1 cellular context compared by ENCODE assay signal in genomic region chr20:35698298-35699126, GRCh38.
TF ChIP-seq lines count a peak whose summit lies in the region.

No MANE protein-coding gene starts in this region.

TF ChIP-seq in endothelial cell of umbilical vein, 7 proteins besides CTCF, POLR2A, EP300 and RAD21:
- TF ChIP-seq JUN (IDR thresholded peaks at IDR 0.05; ENCODE audit: borderline replicate concordance, insufficient read depth, insufficient read length, low read depth) (no peak), GATA2 (IDR thresholded peaks at IDR 0.05; ENCODE audit: insufficient read depth, insufficient read length, low read depth, low read length) (no peak), MYC (IDR thresholded peaks at IDR 0.05; ENCODE audit: low read depth, low read length) (no peak), EZH2 (IDR thresholded peaks at IDR 0.05; ENCODE audit: borderline replicate concordance, low read depth, low read length, severe bottlenecking) (no peak), FOS (IDR thresholded peaks at IDR 0.05; ENCODE audit: borderline replicate concordance, insufficient read depth, low read length) (no peak), POLR2AphosphoS5 (IDR thresholded peaks at IDR 0.05; ENCODE audit: insufficient read depth, low read depth, low read length) (no peak), MAX (IDR thresholded peaks at IDR 0.05; ENCODE audit: insufficient read depth, insufficient read length) (no peak)
